1 cellular context compared by ENCODE assay signal in genomic region chr6:1817033-1817761, GRCh38.
TF ChIP-seq lines count a peak whose summit lies in the region.

No MANE protein-coding gene starts in this region.

TF ChIP-seq in endothelial cell of umbilical vein, 7 proteins besides CTCF, POLR2A, EP300 and RAD21 (continued from another document):
- peak; percentile 89 for TF ChIP-seq GATA2 (IDR thresholded peaks at IDR 0.05; ENCODE audit: insufficient read depth, insufficient read length, low read depth, low read length)
